Comparison of ENCODE assay signal across 18 cellular contexts in the genomic region with DNA sequence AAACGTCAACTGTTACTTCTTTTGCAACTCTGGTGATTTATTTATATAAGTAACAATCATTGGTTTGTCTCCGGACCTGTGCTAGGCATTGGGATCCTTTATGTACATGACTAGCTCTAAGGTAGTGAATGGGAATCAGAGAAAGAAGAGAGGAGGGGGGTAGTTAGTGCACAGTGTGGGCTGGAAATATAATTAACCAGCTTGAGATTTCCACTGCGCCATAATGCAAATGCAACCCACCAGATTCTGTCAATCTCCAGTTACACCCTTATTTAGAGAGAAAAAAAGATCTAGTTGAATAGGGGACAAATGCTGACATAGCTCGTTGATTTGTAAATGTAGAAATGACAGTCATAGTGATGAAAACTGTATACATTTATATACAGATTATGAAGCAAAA.
"Had no signal": no experiment of that assay in that cellular context is flagged by ENCODE, and none has a peak within 500 bp of the region (broad histone marks: within the 10 kb centered on the region; RNA-seq: fewer than 3 reads in every experiment).

No MANE protein-coding gene starts in this region.

- H3K4me1 ChIP-seq: esophagus squamous epithelium, left lung, lower lobe of right lung had no signal

- H3K4me3 Mint-ChIP-seq: mesothelial cell of epicardium had no signal

- H3K27me3 ChIP-seq: dorsolateral prefrontal cortex, gastrocnemius medialis, left lung had no signal

- H3K4me3 ChIP-seq: coronary artery, dorsolateral prefrontal cortex, esophagus squamous epithelium, gastrocnemius medialis, heart right ventricle, left lung, lower lobe of right lung had no signal

- H3K9me3 ChIP-seq: esophagus squamous epithelium, gastrocnemius medialis, left lung, lower lobe of right lung had no signal

- ATAC-seq: gastrocnemius medialis, heart right ventricle, left cardiac atrium, left lung, left ventricle myocardium superior, lower lobe of right lung had no signal

- DNase-seq: dermis blood vessel endothelial cell; dorsolateral prefrontal cortex; effector CD4-positive, alpha-beta T cell; effector memory CD4-positive, alpha-beta T cell; esophagus squamous epithelium; foreskin fibroblast; foreskin melanocyte; gastrocnemius medialis; glutamatergic neuron; heart right ventricle; hippocampal formation; left cardiac atrium; left ventricle myocardium superior; lower lobe of right lung; mesenchymal stem cell had no signal

- H3K36me3 ChIP-seq: esophagus squamous epithelium, gastrocnemius medialis, heart right ventricle, left lung, lower lobe of right lung had no signal

- H3K27ac ChIP-seq: coronary artery, esophagus squamous epithelium, gastrocnemius medialis, heart right ventricle, left lung, lower lobe of right lung had no signal

- H3K27ac Mint-ChIP-seq: mesothelial cell of epicardium had no signal
